ENCODE assay signal across 2 cellular contexts in the genomic region with DNA sequence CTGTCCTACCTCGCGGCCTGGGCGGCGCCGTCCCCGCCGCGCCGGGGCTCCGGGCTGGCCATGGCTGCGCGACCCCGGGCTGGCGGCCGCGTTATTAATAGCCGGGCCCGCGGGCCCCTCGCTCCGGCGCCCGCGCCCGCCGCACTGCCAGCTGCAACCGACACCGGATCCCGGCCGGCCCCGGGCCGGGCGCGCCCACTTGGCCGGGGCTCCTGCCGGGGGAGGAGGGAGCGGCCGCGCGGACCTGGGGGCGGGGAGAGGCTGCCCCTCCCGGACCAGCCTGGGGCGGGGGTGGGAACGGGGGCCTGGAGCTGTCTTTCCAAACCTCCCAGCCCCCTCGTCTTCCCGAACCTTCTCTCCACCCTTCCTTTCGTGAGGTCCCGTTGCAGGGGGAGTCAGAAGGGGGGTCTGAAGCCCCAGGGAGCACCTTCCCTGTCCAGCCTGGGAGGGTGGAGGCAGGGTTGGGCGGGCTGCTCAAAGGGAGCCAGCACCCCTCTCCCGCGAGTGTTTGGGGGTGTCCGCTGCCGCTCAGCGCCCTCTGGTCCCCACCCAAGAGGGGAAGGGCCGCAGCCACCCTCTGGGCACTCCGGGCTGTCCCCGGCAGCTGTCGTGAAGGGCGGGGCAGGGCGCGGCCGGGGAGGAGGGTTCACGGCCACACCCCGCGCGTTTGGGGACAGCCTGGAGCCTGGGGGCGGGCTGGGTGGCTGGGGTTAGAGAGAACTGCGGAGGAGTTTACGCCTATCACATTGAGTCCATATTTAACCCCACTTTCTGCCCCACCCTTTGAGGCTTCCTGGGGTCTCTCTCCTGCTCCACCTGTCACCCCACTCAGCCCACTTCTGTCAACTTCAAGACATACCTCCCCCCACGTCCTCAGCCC.
TF ChIP-seq lines count a peak whose summit lies in the region.

A gene (minus strand): TSS at position 172 of the 880 bp plus-strand sequence. CDS start 110 bp downstream, at position 62.

TF ChIP-seq in SK-N-SH, 30 proteins besides CTCF, POLR2A, EP300 and RAD21:
- TF ChIP-seq EZH2phosphoT487 (IDR thresholded peaks at IDR 0.05; ENCODE audit: borderline replicate concordance, low read depth) (no peak), TAF1 (IDR thresholded peaks at IDR 0.05; ENCODE audit: borderline replicate concordance, low read depth, low read length) (0 out of 2 replicates have a peak, but pooled peaks have one; percentile 9), RXRA (IDR thresholded peaks at IDR 0.05; ENCODE audit: borderline replicate concordance, low read depth) (no peak), NFIC (IDR thresholded peaks at IDR 0.05; ENCODE audit: borderline replicate concordance) (peak; percentile 44; the same call in 1 of the 2 replicates), TCF12 (IDR thresholded peaks at IDR 0.05) (no peak)
- TF ChIP-seq, protein P1, sequence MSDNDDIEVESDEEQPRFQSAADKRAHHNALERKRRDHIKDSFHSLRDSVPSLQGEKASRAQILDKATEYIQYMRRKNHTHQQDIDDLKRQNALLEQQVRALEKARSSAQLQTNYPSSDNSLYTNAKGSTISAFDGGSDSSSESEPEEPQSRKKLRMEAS (IDR thresholded peaks at IDR 0.05; ENCODE audit: low read depth), result peak; percentile 44; the same call in 1 of the 2 replicates

TF ChIP-seq in H1, 55 proteins besides CTCF, POLR2A, EP300 and RAD21:
- TF ChIP-seq RFX5 (IDR thresholded peaks at IDR 0.05; ENCODE audit: borderline replicate concordance, low read depth, low read length) (no peak), CHD2 (IDR thresholded peaks at IDR 0.05; ENCODE audit: low read length) (no peak), TBP (IDR thresholded peaks at IDR 0.05; ENCODE audit: low read depth, low read length) (no peak), SP2 (IDR thresholded peaks at IDR 0.05; ENCODE audit: low read length) (no peak), TAF7 (optimal IDR thresholded peaks at IDR 0.05; ENCODE audit: borderline replicate concordance, low read depth, low read length) (no peak), TCF12 (IDR thresholded peaks at IDR 0.05; ENCODE audit: low read depth, low read length) (no peak), KDM4A (IDR thresholded peaks at IDR 0.05; ENCODE audit: low read depth, low read length, severe bottlenecking) (peak; percentile 65), CREB1 (IDR thresholded peaks at IDR 0.05) (no peak), ASH2L (IDR thresholded peaks at IDR 0.05; ENCODE audit: low read length) (no peak)
TF ChIP-seq in H1: peak in this region for 1.
